ENCODE assay signal across 9 cellular contexts in the genomic region with DNA sequence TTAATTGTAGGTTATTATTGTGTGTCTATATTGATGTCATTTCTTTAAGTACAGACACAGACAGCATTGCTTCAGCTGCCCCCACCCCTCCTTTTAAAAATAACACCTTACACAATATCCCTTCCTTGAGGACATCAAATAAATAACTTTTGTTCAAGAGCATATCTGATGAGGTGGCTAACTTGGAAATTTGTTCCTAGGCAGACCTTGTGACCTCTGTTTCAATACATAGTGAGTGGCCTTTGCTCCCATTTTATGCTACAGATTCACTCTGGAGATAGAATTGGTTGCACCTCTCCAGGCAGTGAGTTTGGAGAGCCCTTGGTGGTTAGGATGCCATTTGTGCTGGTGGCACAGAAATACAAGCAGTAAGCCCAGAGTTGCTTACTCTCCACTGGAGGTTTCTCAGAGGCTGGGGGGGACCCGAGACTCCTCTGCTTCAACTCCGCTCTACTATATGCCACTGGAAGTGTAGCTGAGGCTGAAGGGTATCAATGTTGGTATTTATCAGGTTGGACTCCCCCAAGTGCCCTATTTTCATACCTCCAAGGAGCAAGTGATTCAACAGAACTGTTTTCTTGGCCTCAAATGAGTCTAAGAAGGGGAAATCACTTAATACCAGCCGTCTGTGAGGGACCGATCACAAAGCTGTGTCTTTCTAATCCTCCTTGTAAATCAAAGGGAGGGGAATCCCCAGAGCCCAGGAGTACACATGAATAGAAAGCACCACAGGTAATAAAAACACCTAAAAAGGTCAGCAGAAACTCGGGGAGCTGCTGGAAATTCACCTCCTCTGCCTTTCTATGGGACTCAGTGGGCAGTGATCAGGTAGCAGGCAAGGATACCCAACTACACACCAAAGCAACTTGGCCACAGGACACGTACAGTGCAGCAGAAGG.
DNase-seq lines count a peak whose midpoint lies in the region; ATAC-seq, FAIRE-seq and TF ChIP-seq lines count a peak whose summit lies in the region.
"Had no signal": no experiment of that assay in that cellular context is flagged by ENCODE, and none has a peak within 500 bp of the region (broad histone marks: within the 10 kb centered on the region; RNA-seq: fewer than 3 reads in every experiment).

No MANE protein-coding gene starts in this region.

- H3K4me1 ChIP-seq in mesenchymal stem cell (ENCODE audit: control insufficient read depth, insufficient read depth, low read depth, low read length) (peaks cover 9% of the 10 kb centered on the region), gastrocnemius medialis (peaks cover 14 to 27% of the 10 kb centered on the region in 2 donors)

- no peak overlapping the region for H3K9ac ChIP-seq in mesenchymal stem cell (ENCODE audit: low read length)

- H2BK15ac ChIP-seq in mesenchymal stem cell (ENCODE audit: low read depth, poor library complexity, severe bottlenecking) = peak overlapping the region; percentile 74

- no peak for DNase-seq in GM12891 (ENCODE audit: insufficient read length, low spot score)
- DNase-seq in T-helper 22 cell (ENCODE audit: low read depth) = peak; percentile 30
- DNase-seq in mesenchymal stem cell = no peak
- no peak for DNase-seq in H54 (ENCODE audit: insufficient read length, low spot score)
- no peak for DNase-seq in NCI-H2171 treated with DMSO at 0.1 percent for 48 hours (lab: John Stamatoyannopoulos, UW)
- no peak for DNase-seq in gastrocnemius medialis
- DNase-seq in DMS53 treated with DMSO at 0.1 percent for 48 hours (lab: John Stamatoyannopoulos, UW; ENCODE audit: unreplicated experiment) = no peak

- no peaks in the 10 kb centered on the region for H3K36me3 ChIP-seq in mesenchymal stem cell (ENCODE audit: control insufficient read depth in 1 of 2, insufficient read depth in 2 of 2, low read depth in 1 of 2, low read length in 2 of 2)
- H3K36me3 ChIP-seq in gastrocnemius medialis = no peaks in the 10 kb centered on the region

- H4K91ac ChIP-seq in mesenchymal stem cell (ENCODE audit: low read length) = peak overlapping the region; percentile 87

- no peak for TF ChIP-seq CTCF in gastrocnemius medialis (IDR thresholded peaks at IDR 0.05 in 4 of 5, conservative IDR thresholded peaks at IDR 0.05 in 1 of 5)

- no peak overlapping the region for H2BK120ac ChIP-seq in mesenchymal stem cell (ENCODE audit: low read depth, low read length)

- no peak overlapping the region for H2BK12ac ChIP-seq in mesenchymal stem cell (ENCODE audit: low read length in 2 of 2)

- peak overlapping the region; percentile 34 for H2AK5ac ChIP-seq in mesenchymal stem cell (ENCODE audit: low read length, severe bottlenecking)

- H3K27ac ChIP-seq in mesenchymal stem cell (ENCODE audit: low read length, poor library complexity, severe bottlenecking) = no peak overlapping the region
- no peak overlapping the region for H3K27ac ChIP-seq in gastrocnemius medialis
- H3K27ac ChIP-seq: psoas muscle had no signal

- intact Hi-C loops in gastrocnemius medialis (cut with DNase I; ENCODE audit: low total_unique reads) = no loop called here

- H2AFZ ChIP-seq in mesenchymal stem cell (ENCODE audit: low read depth, low read length) = no peak overlapping the region

- H3K9me3 ChIP-seq in mesenchymal stem cell (ENCODE audit: control insufficient read depth, low read length) (no peaks in the 10 kb centered on the region), gastrocnemius medialis (no peaks in the 10 kb centered on the region)
- H3K9me3 ChIP-seq: psoas muscle had no signal

- H3K4me2 ChIP-seq in mesenchymal stem cell (ENCODE audit: low read length, poor library complexity, severe bottlenecking) = no peak overlapping the region

- 84% methylated on average over 4 of the region's 6 CpGs for WGBS in mesenchymal stem cell

- H3K23ac ChIP-seq in mesenchymal stem cell (ENCODE audit: low read length in 2 of 2) = no peak overlapping the region

- H2BK5ac ChIP-seq in mesenchymal stem cell (ENCODE audit: low read depth, low read length, poor library complexity, severe bottlenecking) = no peak overlapping the region

- H3K4ac ChIP-seq in mesenchymal stem cell (ENCODE audit: low read depth in 1 of 2, low read length in 2 of 2) = no peak overlapping the region

- no peak for TF ChIP-seq POLR2A in GM12891 (IDR thresholded peaks at IDR 0.05; ENCODE audit: low read depth, low read length)
- TF ChIP-seq POLR2A in H54 (IDR thresholded peaks at IDR 0.05; ENCODE audit: low read depth, low read length) = no peak
- TF ChIP-seq POLR2A in gastrocnemius medialis (IDR thresholded peaks at IDR 0.05) = no peak

- peak overlapping the region; percentile 21 for H4K8ac ChIP-seq in mesenchymal stem cell (ENCODE audit: low read length)

- no peaks in the 10 kb centered on the region for H3K79me1 ChIP-seq in mesenchymal stem cell (replicated peaks; ENCODE audit: low read length, poor library complexity, severe bottlenecking)

- FAIRE-seq in GM12891 (lab: Jason Lieb, UNC) (peak; percentile 67), H54 (lab: Jason Lieb, UNC) (no peak)

- no peak overlapping the region for H3K14ac ChIP-seq in mesenchymal stem cell (ENCODE audit: low read length in 2 of 2)

- no peak overlapping the region for H3K18ac ChIP-seq in mesenchymal stem cell (ENCODE audit: low read depth in 1 of 2, low read length in 2 of 2)

- H3K27me3 ChIP-seq in mesenchymal stem cell (ENCODE audit: control insufficient read depth in 1 of 2, insufficient read depth in 1 of 2, low read length in 2 of 2) (no peaks in the 10 kb centered on the region), gastrocnemius medialis (no peaks in the 10 kb centered on the region)

- no peak overlapping the region for H3K4me3 ChIP-seq in mesenchymal stem cell (ENCODE audit: insufficient read depth in 1 of 2, low read depth in 1 of 2, low read length in 2 of 2)
- H3K4me3 ChIP-seq in gastrocnemius medialis = no peak overlapping the region
- H3K4me3 ChIP-seq: psoas muscle had no signal

- peak; percentile 22 for ATAC-seq in HG02623 (IDR thresholded peaks at IDR 0.05; ENCODE audit: unreplicated experiment)
- ATAC-seq in gastrocnemius medialis = no peak

- in situ Hi-C loops in gastrocnemius medialis (cut with MboI; ENCODE audit: low sequenced_read_pairs in 4 of 4) = no loop called here

TF ChIP-seq in GM12891, 5 proteins besides CTCF, POLR2A, EP300 and RAD21:
- TF ChIP-seq SPI1 (IDR thresholded peaks at IDR 0.05; ENCODE audit: low read depth, low read length) (peak; percentile 35; the same call in 1 of the 2 replicates), POLR2AphosphoS5 (IDR thresholded peaks at IDR 0.05; ENCODE audit: low read depth, low read length) (no peak; the same call in 1 of the 2 replicates)
TF ChIP-seq in GM12891: peak in this region for 1.
